In genomic region chr12:27245039-27245438, GRCh38 we compare ENCODE assay signal across 8 cellular contexts. TPM values are rescaled to one million over a fixed set of nuclear protein-coding genes. Genes with fewer than 3 reads are reported as not detected.
A peak's percentile ranks its signal among the peaks of the same experiment; 100 is the strongest.
DNase-seq lines count a peak whose midpoint lies in the region; ATAC-seq and TF ChIP-seq lines count a peak whose summit lies in the region.

No MANE protein-coding gene starts in this region.

- H3K4me1 Mint-ChIP-seq in naive B cell = peaks cover 22 to 28% (median 24%) of the 10 kb centered on the region in 3 donors

- H3K27me3 Mint-ChIP-seq in naive B cell = no peaks in the 10 kb centered on the region

- H3K27ac Mint-ChIP-seq in naive B cell = peak overlapping the region; percentile 88 to 99 (median 98)

- ATAC-seq in naive B cell (ENCODE audit: low read depth in 2 of 2) (no peak), HG02798 (IDR thresholded peaks at IDR 0.05; ENCODE audit: poor library complexity, unreplicated experiment) (no peak)

- H3K4me3 Mint-ChIP-seq in naive B cell = peak overlapping the region; percentile 91 to 99 (median 98)

- peaks cover 36% of the 10 kb centered on the region for H3K4me1 ChIP-seq in KMS-11 (ENCODE audit: low read depth, poor library complexity, severe bottlenecking)

- H3K4me3 ChIP-seq in BJ (ENCODE audit: low read depth, low read length) (peak overlapping the region; percentile 47), KMS-11 (IDR thresholded peaks at IDR 0.05; ENCODE audit: insufficient read depth, low read depth, low read length) (no peak overlapping the region), choroid plexus epithelial cell (ENCODE audit: low read depth, low read length) (peak overlapping the region; percentile 83)

- no peaks in the 10 kb centered on the region for H4K20me1 ChIP-seq in KMS-11 (ENCODE audit: insufficient read depth)

- H3K27ac ChIP-seq in KMS-11 = peak overlapping the region; percentile 62

- peak overlapping the region; percentile 84 for H3K4me2 ChIP-seq in KMS-11

- peaks cover 0 to 7% (median 3%) of the 10 kb centered on the region in 7 donors for H3K9me3 Mint-ChIP-seq in naive B cell

- TF ChIP-seq CTCF in BJ (IDR thresholded peaks at IDR 0.05; ENCODE audit: insufficient read depth, low read depth, low read length) (no peak), KMS-11 (conservative IDR thresholded peaks at IDR 0.05; ENCODE audit: low read depth, low read length) (no peak), choroid plexus epithelial cell (conservative IDR thresholded peaks at IDR 0.05; ENCODE audit: low read depth, low read length) (no peak)

- POLR2A ChIA-PET in BJ (lab: Charles Lee) = no interaction called here

- peak overlapping the region; percentile 68 for H3K9ac ChIP-seq in KMS-11

- CTCF ChIA-PET in BJ (lab: Yijun Ruan, JAX) = interaction anchor here (0.6 to 1.5 kb wide), 6 partner anchors 17 to 378 kb away, joined by 3 to 8 read pairs (median 3); partner anchors contain the start of gene MED21

- no peaks in the 10 kb centered on the region for H3K36me3 Mint-ChIP-seq in naive B cell

- H3K36me3 ChIP-seq in BJ (ENCODE audit: control insufficient read depth, insufficient read depth, low read length) (no peaks in the 10 kb centered on the region), KMS-11 (ENCODE audit: insufficient read depth) (no peaks in the 10 kb centered on the region)

- no peak for DNase-seq in BJ (ENCODE audit: low read depth)
- DNase-seq in choroid plexus epithelial cell (ENCODE audit: low read depth) = no peak
- DNase-seq in naive B cell = peak; percentile 25
- DNase-seq in UCSD-AML1 (lab: John Stamatoyannopoulos, UW; ENCODE audit: unreplicated experiment) = no peak
- no peak for DNase-seq in NCI-H748 treated with DMSO at 0.1 percent for 48 hours (lab: John Stamatoyannopoulos, UW)
- no peak for DNase-seq in RKO (ENCODE audit: low spot score)

- H3K79me2 ChIP-seq in KMS-11 (ENCODE audit: insufficient read depth, low read depth) = peaks cover 48% of the 10 kb centered on the region

- H2AFZ ChIP-seq in KMS-11 (ENCODE audit: low read depth) = peak overlapping the region; percentile 93

- H3K27me3 ChIP-seq in BJ (ENCODE audit: control insufficient read depth, insufficient read depth, low read length) (no peaks in the 10 kb centered on the region), KMS-11 (ENCODE audit: insufficient read depth, low read depth) (no peaks in the 10 kb centered on the region)

RNA-seq across cellular contexts. Expression of gene STK38L, which starts 1.0 kb away (rescaled TPM):
- polyA plus RNA-seq in BJ (2011; rRNA removed) = 4.8 and 13.9 TPM in 2 replicates
- 7.3 and 8.5 TPM in 2 replicates for polyA minus RNA-seq in BJ (2011; rRNA and poly(A)+ RNA removed)
- polyA plus RNA-seq in naive B cell (ENCODE audit: low read depth in 6 of 6) = 10 to 100 TPM in 2 of 6 donors, 1 to 10 TPM in 4; 5.0 to 10.4 (median 8.2) TPM
